In genomic region chr9:128127990-128128835, GRCh38 we compare ENCODE assay signal across 1 cellular context.
TF ChIP-seq lines count a peak whose summit lies in the region.

No MANE protein-coding gene starts in this region.

TF ChIP-seq in K562, 482 proteins besides CTCF, POLR2A, EP300 and RAD21 (continued from another document):
- TF ChIP-seq NRF1 (conservative IDR thresholded peaks at IDR 0.05 in 1 of 2, IDR thresholded peaks at IDR 0.05 in 1 of 2) = no peak; a peak in 1 of 4 replicates
- TF ChIP-seq ZNF436 (CRISPR knock-in tag; IDR thresholded peaks at IDR 0.05) = no peak
- TF ChIP-seq, protein P1, sequence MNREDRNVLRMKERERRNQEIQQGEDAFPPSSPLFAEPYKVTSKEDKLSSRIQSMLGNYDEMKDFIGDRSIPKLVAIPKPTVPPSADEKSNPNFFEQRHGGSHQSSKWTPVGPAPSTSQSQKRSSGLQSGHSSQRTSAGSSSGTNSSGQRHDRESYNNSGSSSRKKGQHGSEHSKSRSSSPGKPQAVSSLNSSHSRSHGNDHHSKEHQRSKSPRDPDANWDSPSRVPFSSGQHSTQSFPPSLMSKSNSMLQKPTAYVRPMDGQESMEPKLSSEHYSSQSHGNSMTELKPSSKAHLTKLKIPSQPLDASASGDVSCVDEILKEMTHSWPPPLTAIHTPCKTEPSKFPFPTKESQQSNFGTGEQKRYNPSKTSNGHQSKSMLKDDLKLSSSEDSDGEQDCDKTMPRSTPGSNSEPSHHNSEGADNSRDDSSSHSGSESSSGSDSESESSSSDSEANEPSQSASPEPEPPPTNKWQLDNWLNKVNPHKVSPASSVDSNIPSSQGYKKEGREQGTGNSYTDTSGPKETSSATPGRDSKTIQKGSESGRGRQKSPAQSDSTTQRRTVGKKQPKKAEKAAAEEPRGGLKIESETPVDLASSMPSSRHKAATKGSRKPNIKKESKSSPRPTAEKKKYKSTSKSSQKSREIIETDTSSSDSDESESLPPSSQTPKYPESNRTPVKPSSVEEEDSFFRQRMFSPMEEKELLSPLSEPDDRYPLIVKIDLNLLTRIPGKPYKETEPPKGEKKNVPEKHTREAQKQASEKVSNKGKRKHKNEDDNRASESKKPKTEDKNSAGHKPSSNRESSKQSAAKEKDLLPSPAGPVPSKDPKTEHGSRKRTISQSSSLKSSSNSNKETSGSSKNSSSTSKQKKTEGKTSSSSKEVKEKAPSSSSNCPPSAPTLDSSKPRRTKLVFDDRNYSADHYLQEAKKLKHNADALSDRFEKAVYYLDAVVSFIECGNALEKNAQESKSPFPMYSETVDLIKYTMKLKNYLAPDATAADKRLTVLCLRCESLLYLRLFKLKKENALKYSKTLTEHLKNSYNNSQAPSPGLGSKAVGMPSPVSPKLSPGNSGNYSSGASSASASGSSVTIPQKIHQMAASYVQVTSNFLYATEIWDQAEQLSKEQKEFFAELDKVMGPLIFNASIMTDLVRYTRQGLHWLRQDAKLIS (CRISPR knock-in tag; IDR thresholded peaks at IDR 0.05) = no peak; the same call in 1 of the 2 replicates
- 0 out of 2 replicates have a peak, but pooled peaks have one; percentile 33 for TF ChIP-seq ZNF311 (CRISPR knock-in tag; IDR thresholded peaks at IDR 0.05)
- peak; percentile 67 to 78; a peak in 3 of 4 replicates for TF ChIP-seq FOXK2 (conservative IDR thresholded peaks at IDR 0.05 in 1 of 2, IDR thresholded peaks at IDR 0.05 in 1 of 2; ENCODE audit: low read depth in 2 of 2)
- TF ChIP-seq KAT7 (CRISPR knock-in tag; IDR thresholded peaks at IDR 0.05; ENCODE audit: borderline replicate concordance) = 0 out of 2 replicates have a peak, but pooled peaks have one; percentile 68
- no peak for TF ChIP-seq PHB (CRISPR knock-in tag; IDR thresholded peaks at IDR 0.05)
- no peak for TF ChIP-seq PHF20 (IDR thresholded peaks at IDR 0.05; ENCODE audit: partially characterized antibody)
- no peak for TF ChIP-seq NFIC (IDR thresholded peaks at IDR 0.05)
- TF ChIP-seq POLR3G (IDR thresholded peaks at IDR 0.05; ENCODE audit: extremely low read depth, insufficient read length, insufficient replicate concordance) = no peak
- TF ChIP-seq, protein P2, sequence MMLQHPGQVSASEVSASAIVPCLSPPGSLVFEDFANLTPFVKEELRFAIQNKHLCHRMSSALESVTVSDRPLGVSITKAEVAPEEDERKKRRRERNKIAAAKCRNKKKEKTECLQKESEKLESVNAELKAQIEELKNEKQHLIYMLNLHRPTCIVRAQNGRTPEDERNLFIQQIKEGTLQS (IDR thresholded peaks at IDR 0.05) = no peak
- TF ChIP-seq, protein P2 (CRISPR knock-in tag; conservative IDR thresholded peaks at IDR 0.05) = 0 out of 2 replicates have a peak, but pooled peaks have one; percentile 11
- no peak for TF ChIP-seq NELFE (IDR thresholded peaks at IDR 0.05; ENCODE audit: insufficient read depth, insufficient read length)
- TF ChIP-seq ZNF586 (CRISPR knock-in tag; conservative IDR thresholded peaks at IDR 0.05) = no peak
- TF ChIP-seq, protein P3, sequence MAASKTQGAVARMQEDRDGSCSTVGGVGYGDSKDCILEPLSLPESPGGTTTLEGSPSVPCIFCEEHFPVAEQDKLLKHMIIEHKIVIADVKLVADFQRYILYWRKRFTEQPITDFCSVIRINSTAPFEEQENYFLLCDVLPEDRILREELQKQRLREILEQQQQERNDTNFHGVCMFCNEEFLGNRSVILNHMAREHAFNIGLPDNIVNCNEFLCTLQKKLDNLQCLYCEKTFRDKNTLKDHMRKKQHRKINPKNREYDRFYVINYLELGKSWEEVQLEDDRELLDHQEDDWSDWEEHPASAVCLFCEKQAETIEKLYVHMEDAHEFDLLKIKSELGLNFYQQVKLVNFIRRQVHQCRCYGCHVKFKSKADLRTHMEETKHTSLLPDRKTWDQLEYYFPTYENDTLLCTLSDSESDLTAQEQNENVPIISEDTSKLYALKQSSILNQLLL (CRISPR knock-in tag; IDR thresholded peaks at IDR 0.05; ENCODE audit: borderline replicate concordance) = no peak
- TF ChIP-seq EZH2 (IDR thresholded peaks at IDR 0.05; ENCODE audit: borderline replicate concordance, low read depth, low read length) = no peak
- no peak for TF ChIP-seq SAFB2 (IDR thresholded peaks at IDR 0.05; ENCODE audit: borderline replicate concordance, low read depth, low read length, severe bottlenecking)
- peak; percentile 94 for TF ChIP-seq TOE1 (IDR thresholded peaks at IDR 0.05; ENCODE audit: borderline replicate concordance)
- TF ChIP-seq TOE1 (CRISPR knock-in tag; IDR thresholded peaks at IDR 0.05; ENCODE audit: borderline replicate concordance, low read depth) = no peak
- TF ChIP-seq TAF7 (tag; IDR thresholded peaks at IDR 0.05) = 0 out of 2 replicates have a peak, but pooled peaks have one; percentile 45
- TF ChIP-seq ZNF76 (CRISPR knock-in tag; IDR thresholded peaks at IDR 0.05; ENCODE audit: borderline replicate concordance) = no peak; the same call in 1 of the 2 replicates
- TF ChIP-seq, protein P4, sequence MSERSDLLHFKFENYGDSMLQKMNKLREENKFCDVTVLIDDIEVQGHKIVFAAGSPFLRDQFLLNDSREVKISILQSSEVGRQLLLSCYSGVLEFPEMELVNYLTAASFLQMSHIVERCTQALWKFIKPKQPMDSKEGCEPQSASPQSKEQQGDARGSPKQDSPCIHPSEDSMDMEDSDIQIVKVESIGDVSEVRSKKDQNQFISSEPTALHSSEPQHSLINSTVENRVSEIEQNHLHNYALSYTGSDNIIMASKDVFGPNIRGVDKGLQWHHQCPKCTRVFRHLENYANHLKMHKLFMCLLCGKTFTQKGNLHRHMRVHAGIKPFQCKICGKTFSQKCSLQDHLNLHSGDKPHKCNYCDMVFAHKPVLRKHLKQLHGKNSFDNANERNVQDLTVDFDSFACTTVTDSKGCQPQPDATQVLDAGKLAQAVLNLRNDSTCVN (CRISPR knock-in tag; IDR thresholded peaks at IDR 0.05) = no peak
- TF ChIP-seq XRCC5 (IDR thresholded peaks at IDR 0.05; ENCODE audit: low read depth, low read length) = peak; percentile 74
- TF ChIP-seq, protein P5, sequence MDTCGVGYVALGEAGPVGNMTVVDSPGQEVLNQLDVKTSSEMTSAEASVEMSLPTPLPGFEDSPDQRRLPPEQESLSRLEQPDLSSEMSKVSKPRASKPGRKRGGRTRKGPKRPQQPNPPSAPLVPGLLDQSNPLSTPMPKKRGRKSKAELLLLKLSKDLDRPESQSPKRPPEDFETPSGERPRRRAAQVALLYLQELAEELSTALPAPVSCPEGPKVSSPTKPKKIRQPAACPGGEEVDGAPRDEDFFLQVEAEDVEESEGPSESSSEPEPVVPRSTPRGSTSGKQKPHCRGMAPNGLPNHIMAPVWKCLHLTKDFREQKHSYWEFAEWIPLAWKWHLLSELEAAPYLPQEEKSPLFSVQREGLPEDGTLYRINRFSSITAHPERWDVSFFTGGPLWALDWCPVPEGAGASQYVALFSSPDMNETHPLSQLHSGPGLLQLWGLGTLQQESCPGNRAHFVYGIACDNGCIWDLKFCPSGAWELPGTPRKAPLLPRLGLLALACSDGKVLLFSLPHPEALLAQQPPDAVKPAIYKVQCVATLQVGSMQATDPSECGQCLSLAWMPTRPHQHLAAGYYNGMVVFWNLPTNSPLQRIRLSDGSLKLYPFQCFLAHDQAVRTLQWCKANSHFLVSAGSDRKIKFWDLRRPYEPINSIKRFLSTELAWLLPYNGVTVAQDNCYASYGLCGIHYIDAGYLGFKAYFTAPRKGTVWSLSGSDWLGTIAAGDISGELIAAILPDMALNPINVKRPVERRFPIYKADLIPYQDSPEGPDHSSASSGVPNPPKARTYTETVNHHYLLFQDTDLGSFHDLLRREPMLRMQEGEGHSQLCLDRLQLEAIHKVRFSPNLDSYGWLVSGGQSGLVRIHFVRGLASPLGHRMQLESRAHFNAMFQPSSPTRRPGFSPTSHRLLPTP (IDR thresholded peaks at IDR 0.05; ENCODE audit: borderline replicate concordance, extremely low read depth, insufficient read length) = no peak
- TF ChIP-seq ARID3A (IDR thresholded peaks at IDR 0.05; ENCODE audit: borderline replicate concordance, low read depth, low read length) = no peak
- no peak for TF ChIP-seq ELF4 (CRISPR knock-in tag; IDR thresholded peaks at IDR 0.05)
- TF ChIP-seq, protein P6, sequence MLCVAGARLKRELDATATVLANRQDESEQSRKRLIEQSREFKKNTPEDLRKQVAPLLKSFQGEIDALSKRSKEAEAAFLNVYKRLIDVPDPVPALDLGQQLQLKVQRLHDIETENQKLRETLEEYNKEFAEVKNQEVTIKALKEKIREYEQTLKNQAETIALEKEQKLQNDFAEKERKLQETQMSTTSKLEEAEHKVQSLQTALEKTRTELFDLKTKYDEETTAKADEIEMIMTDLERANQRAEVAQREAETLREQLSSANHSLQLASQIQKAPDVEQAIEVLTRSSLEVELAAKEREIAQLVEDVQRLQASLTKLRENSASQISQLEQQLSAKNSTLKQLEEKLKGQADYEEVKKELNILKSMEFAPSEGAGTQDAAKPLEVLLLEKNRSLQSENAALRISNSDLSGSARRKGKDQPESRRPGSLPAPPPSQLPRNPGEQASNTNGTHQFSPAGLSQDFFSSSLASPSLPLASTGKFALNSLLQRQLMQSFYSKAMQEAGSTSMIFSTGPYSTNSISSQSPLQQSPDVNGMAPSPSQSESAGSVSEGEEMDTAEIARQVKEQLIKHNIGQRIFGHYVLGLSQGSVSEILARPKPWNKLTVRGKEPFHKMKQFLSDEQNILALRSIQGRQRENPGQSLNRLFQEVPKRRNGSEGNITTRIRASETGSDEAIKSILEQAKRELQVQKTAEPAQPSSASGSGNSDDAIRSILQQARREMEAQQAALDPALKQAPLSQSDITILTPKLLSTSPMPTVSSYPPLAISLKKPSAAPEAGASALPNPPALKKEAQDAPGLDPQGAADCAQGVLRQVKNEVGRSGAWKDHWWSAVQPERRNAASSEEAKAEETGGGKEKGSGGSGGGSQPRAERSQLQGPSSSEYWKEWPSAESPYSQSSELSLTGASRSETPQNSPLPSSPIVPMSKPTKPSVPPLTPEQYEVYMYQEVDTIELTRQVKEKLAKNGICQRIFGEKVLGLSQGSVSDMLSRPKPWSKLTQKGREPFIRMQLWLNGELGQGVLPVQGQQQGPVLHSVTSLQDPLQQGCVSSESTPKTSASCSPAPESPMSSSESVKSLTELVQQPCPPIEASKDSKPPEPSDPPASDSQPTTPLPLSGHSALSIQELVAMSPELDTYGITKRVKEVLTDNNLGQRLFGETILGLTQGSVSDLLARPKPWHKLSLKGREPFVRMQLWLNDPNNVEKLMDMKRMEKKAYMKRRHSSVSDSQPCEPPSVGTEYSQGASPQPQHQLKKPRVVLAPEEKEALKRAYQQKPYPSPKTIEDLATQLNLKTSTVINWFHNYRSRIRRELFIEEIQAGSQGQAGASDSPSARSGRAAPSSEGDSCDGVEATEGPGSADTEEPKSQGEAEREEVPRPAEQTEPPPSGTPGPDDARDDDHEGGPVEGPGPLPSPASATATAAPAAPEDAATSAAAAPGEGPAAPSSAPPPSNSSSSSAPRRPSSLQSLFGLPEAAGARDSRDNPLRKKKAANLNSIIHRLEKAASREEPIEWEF (CRISPR knock-in tag; IDR thresholded peaks at IDR 0.05) = no peak
- no peak for TF ChIP-seq PRMT5 (CRISPR knock-in tag; IDR thresholded peaks at IDR 0.05)
- TF ChIP-seq, protein P7, sequence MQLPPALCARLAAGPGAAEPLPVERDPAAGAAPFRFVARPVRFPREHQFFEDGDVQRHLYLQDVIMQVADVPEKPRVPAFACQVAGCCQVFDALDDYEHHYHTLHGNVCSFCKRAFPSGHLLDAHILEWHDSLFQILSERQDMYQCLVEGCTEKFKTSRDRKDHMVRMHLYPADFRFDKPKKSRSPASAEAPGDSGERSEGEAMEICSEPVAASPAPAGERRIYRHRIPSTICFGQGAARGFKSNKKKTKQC (CRISPR knock-in tag; IDR thresholded peaks at IDR 0.05) = peak; percentile 43; the same call in 1 of the 2 replicates
- TF ChIP-seq COPS2 (conservative IDR thresholded peaks at IDR 0.05) = no peak
- no peak for TF ChIP-seq NCOA6 (IDR thresholded peaks at IDR 0.05)
